ENCODE assay signal across 21 cellular contexts in genomic region chr1:180381184-180381580, GRCh38.
DNase-seq lines count a peak whose midpoint lies in the region; ATAC-seq, FAIRE-seq and TF ChIP-seq lines count a peak whose summit lies in the region.
"Had no signal": no experiment of that assay in that cellular context is flagged by ENCODE, and none has a peak within 500 bp of the region (broad histone marks: within the 10 kb centered on the region; RNA-seq: fewer than 3 reads in every experiment).

No MANE protein-coding gene starts in this region.

- peaks cover 25% of the 10 kb centered on the region for H4K20me1 ChIP-seq in astrocyte (ENCODE audit: insufficient read depth, low read length)
- H4K20me1 ChIP-seq: BLaER1 had no signal

- H3K9ac ChIP-seq in astrocyte (ENCODE audit: low read length), result no peak overlapping the region
- H3K9ac ChIP-seq: BLaER1 had no signal

- no peaks in the 10 kb centered on the region for H3K27me3 Mint-ChIP-seq in activated naive CD8-positive, alpha-beta T cell treated with anti-CD3 and anti-CD28 coated beads for 36 hours
- no peaks in the 10 kb centered on the region for H3K27me3 Mint-ChIP-seq in activated naive CD8-positive, alpha-beta T cell treated with anti-CD3 and anti-CD28 coated beads, Interleukin-2, amount 50 U/mL, for 24 hours
- no peaks in the 10 kb centered on the region for H3K27me3 Mint-ChIP-seq in astrocyte (ENCODE audit: low read depth, unreplicated experiment)
- H3K27me3 Mint-ChIP-seq in stimulated activated naive B cell treated with anti-CD40 and anti-IgM and Interleukin-4, amounts not matched to agents 10 μg/mL and 1 μg/mL and 100 μg/mL, for 72 hours, result no peaks in the 10 kb centered on the region
- no peaks in the 10 kb centered on the region for H3K27me3 Mint-ChIP-seq in naive thymus-derived CD8-positive, alpha-beta T cell
- H3K27me3 Mint-ChIP-seq: B cell; CD8-positive, alpha-beta memory T cell had no signal

- H3K27ac Mint-ChIP-seq in activated naive CD8-positive, alpha-beta T cell treated with anti-CD3 and anti-CD28 coated beads for 36 hours, result peak overlapping the region; percentile 32
- H3K27ac Mint-ChIP-seq in activated naive CD8-positive, alpha-beta T cell treated with anti-CD3 and anti-CD28 coated beads, Interleukin-2, amount 50 U/mL, for 24 hours, result no peak overlapping the region
- H3K27ac Mint-ChIP-seq in astrocyte (ENCODE audit: unreplicated experiment), result no peak overlapping the region
- H3K27ac Mint-ChIP-seq in stimulated activated naive B cell treated with anti-CD40 and anti-IgM and Interleukin-4, amounts not matched to agents 10 μg/mL and 1 μg/mL and 100 μg/mL, for 72 hours, result peak overlapping the region; percentile 14
- no peak overlapping the region for H3K27ac Mint-ChIP-seq in naive thymus-derived CD8-positive, alpha-beta T cell
- H3K27ac Mint-ChIP-seq: B cell; CD4-positive, CD25-positive, alpha-beta regulatory T cell had no signal

- H3K9me3 Mint-ChIP-seq in activated naive CD8-positive, alpha-beta T cell treated with anti-CD3 and anti-CD28 coated beads for 36 hours, result peaks cover 71% of the 10 kb centered on the region
- peaks cover 80% of the 10 kb centered on the region for H3K9me3 Mint-ChIP-seq in activated naive CD8-positive, alpha-beta T cell treated with anti-CD3 and anti-CD28 coated beads, Interleukin-2, amount 50 U/mL, for 24 hours
- peaks cover 23% of the 10 kb centered on the region for H3K9me3 Mint-ChIP-seq in astrocyte (ENCODE audit: unreplicated experiment)
- H3K9me3 Mint-ChIP-seq in stimulated activated naive B cell treated with anti-CD40 and anti-IgM and Interleukin-4, amounts not matched to agents 10 μg/mL and 1 μg/mL and 100 μg/mL, for 72 hours, result peaks cover 41 to 53% of the 10 kb centered on the region in 2 donors
- H3K9me3 Mint-ChIP-seq in naive thymus-derived CD8-positive, alpha-beta T cell, result peaks cover 30 to 93% (median 66%) of the 10 kb centered on the region in 9 donors

- no peaks in the 10 kb centered on the region for H3K27me3 ChIP-seq in astrocyte (ENCODE audit: insufficient read depth, low read length)
- H3K27me3 ChIP-seq: BLaER1 had no signal

- H3K27ac ChIP-seq in astrocyte (ENCODE audit: low read depth, low read length), result no peak overlapping the region
- H3K27ac ChIP-seq: 22Rv1, BLaER1, C4-2B had no signal

- TF ChIP-seq CTCF in astrocyte (IDR thresholded peaks at IDR 0.05; ENCODE audit: insufficient read depth, low read depth, low read length), result no peak

- no peaks in the 10 kb centered on the region for H3K36me3 ChIP-seq in astrocyte (ENCODE audit: insufficient read depth, low read length)

- H3K4me2 ChIP-seq in astrocyte (ENCODE audit: low read length), result no peak overlapping the region
- H3K4me2 ChIP-seq: BLaER1 had no signal

- H3K4me3 Mint-ChIP-seq in activated naive CD8-positive, alpha-beta T cell treated with anti-CD3 and anti-CD28 coated beads for 36 hours, result no peak overlapping the region
- no peak overlapping the region for H3K4me3 Mint-ChIP-seq in activated naive CD8-positive, alpha-beta T cell treated with anti-CD3 and anti-CD28 coated beads, Interleukin-2, amount 50 U/mL, for 24 hours
- no peak overlapping the region for H3K4me3 Mint-ChIP-seq in astrocyte (ENCODE audit: unreplicated experiment)
- no peak overlapping the region for H3K4me3 Mint-ChIP-seq in stimulated activated naive B cell treated with anti-CD40 and anti-IgM and Interleukin-4, amounts not matched to agents 10 μg/mL and 1 μg/mL and 100 μg/mL, for 72 hours
- no peak overlapping the region for H3K4me3 Mint-ChIP-seq in naive thymus-derived CD8-positive, alpha-beta T cell
- H3K4me3 Mint-ChIP-seq: B cell; CD4-positive, CD25-positive, alpha-beta regulatory T cell; CD8-positive, alpha-beta memory T cell had no signal

- ATAC-seq in activated naive CD8-positive, alpha-beta T cell treated with anti-CD3 and anti-CD28 coated beads, Interleukin-2, amount 50 U/mL, for 24 hours, result no peak
- ATAC-seq in stimulated activated naive B cell treated with anti-CD40 and anti-IgM and Interleukin-4, amounts not matched to agents 10 μg/mL and 1 μg/mL and 100 μg/mL, for 72 hours (replicated peaks), result no peak
- no peak for ATAC-seq in naive thymus-derived CD8-positive, alpha-beta T cell

- H2AFZ ChIP-seq in astrocyte (ENCODE audit: low read depth, low read length), result no peak overlapping the region

- no peaks in the 10 kb centered on the region for H3K4me1 ChIP-seq in astrocyte (ENCODE audit: insufficient read depth, low read length)
- H3K4me1 ChIP-seq: BLaER1 had no signal

- peaks cover 78% of the 10 kb centered on the region for H3K36me3 Mint-ChIP-seq in activated naive CD8-positive, alpha-beta T cell treated with anti-CD3 and anti-CD28 coated beads for 36 hours
- H3K36me3 Mint-ChIP-seq in activated naive CD8-positive, alpha-beta T cell treated with anti-CD3 and anti-CD28 coated beads, Interleukin-2, amount 50 U/mL, for 24 hours (ENCODE audit: low read depth), result peaks cover 66% of the 10 kb centered on the region
- peaks cover 23% of the 10 kb centered on the region for H3K36me3 Mint-ChIP-seq in astrocyte (ENCODE audit: low read depth, unreplicated experiment)
- H3K36me3 Mint-ChIP-seq in stimulated activated naive B cell treated with anti-CD40 and anti-IgM and Interleukin-4, amounts not matched to agents 10 μg/mL and 1 μg/mL and 100 μg/mL, for 72 hours, result peaks cover 73 to 88% of the 10 kb centered on the region in 2 donors
- peaks cover 33 to 82% (median 71%) of the 10 kb centered on the region in 3 donors for H3K36me3 Mint-ChIP-seq in naive thymus-derived CD8-positive, alpha-beta T cell

- peaks cover 20% of the 10 kb centered on the region for H3K4me1 Mint-ChIP-seq in activated naive CD8-positive, alpha-beta T cell treated with anti-CD3 and anti-CD28 coated beads for 36 hours
- peaks cover 18% of the 10 kb centered on the region for H3K4me1 Mint-ChIP-seq in activated naive CD8-positive, alpha-beta T cell treated with anti-CD3 and anti-CD28 coated beads, Interleukin-2, amount 50 U/mL, for 24 hours
- H3K4me1 Mint-ChIP-seq in astrocyte (ENCODE audit: low read depth, unreplicated experiment), result peaks cover 2% of the 10 kb centered on the region
- H3K4me1 Mint-ChIP-seq in stimulated activated naive B cell treated with anti-CD40 and anti-IgM and Interleukin-4, amounts not matched to agents 10 μg/mL and 1 μg/mL and 100 μg/mL, for 72 hours, result peaks cover 4 to 5% of the 10 kb centered on the region in 2 donors
- peaks cover 3 to 10% (median 6%) of the 10 kb centered on the region in 4 donors for H3K4me1 Mint-ChIP-seq in naive thymus-derived CD8-positive, alpha-beta T cell
- H3K4me1 Mint-ChIP-seq: B cell had no signal

- FAIRE-seq in astrocyte (lab: Jason Lieb, UNC), result peak; percentile 41
- FAIRE-seq: A204.1, GM12891, GM18507 had no signal

- no peak overlapping the region for H3K4me3 ChIP-seq in astrocyte (ENCODE audit: insufficient read depth, low read depth, low read length)
- H3K4me3 ChIP-seq: BLaER1 had no signal

- POLR2A ChIA-PET in naive thymus-derived CD8-positive, alpha-beta T cell (lab: Charles Lee), result no interaction called here

- H3K9me3 ChIP-seq in astrocyte (ENCODE audit: insufficient read depth, low read depth, low read length), result peaks cover 12% of the 10 kb centered on the region

- peaks cover 58% of the 10 kb centered on the region for H3K79me2 ChIP-seq in astrocyte (ENCODE audit: insufficient read depth, low read length)

- DNase-seq in activated naive CD8-positive, alpha-beta T cell treated with anti-CD3 and anti-CD28 coated beads for 36 hours, result no peak
- no peak for DNase-seq in activated naive CD8-positive, alpha-beta T cell treated with anti-CD3 and anti-CD28 coated beads, Interleukin-2, amount 50 U/mL, for 24 hours
- DNase-seq in astrocyte (ENCODE audit: low read depth), result no peak
- DNase-seq in stimulated activated naive B cell treated with anti-CD40 and anti-IgM and Interleukin-4, amounts not matched to agents 10 μg/mL and 1 μg/mL and 100 μg/mL, for 72 hours, result no peak
- no peak for DNase-seq in activated CD4-positive, alpha-beta T cell treated with anti-CD3 and anti-CD28 coated beads, Interleukin-2, amount 50 U/mL, for 1 hour
- DNase-seq in naive thymus-derived CD8-positive, alpha-beta T cell, result no peak
- DNase-seq: CD4-positive, CD25-positive, alpha-beta regulatory T cell; CD8-positive, alpha-beta memory T cell; DMS53; DMS79 treated with DMSO at 0.1 percent for 48 hours; GF-D8; GOT3; H7; HCEC 1CT had no signal

Comparison
In these comparisons a context has a peak if more than half of its experiments do, and no peak if none do; other contexts are left out.
1. H3K27ac Mint-ChIP-seq: peak in activated naive CD8-positive, alpha-beta T cell treated with anti-CD3 and anti-CD28 coated beads for 36 hours (single experiment) and stimulated activated naive B cell treated with anti-CD40 and anti-IgM and Interleukin-4, amounts not matched to agents 10 μg/mL and 1 μg/mL and 100 μg/mL, for 72 hours (single experiment); none in activated naive CD8-positive, alpha-beta T cell treated with anti-CD3 and anti-CD28 coated beads, Interleukin-2, amount 50 U/mL, for 24 hours (single experiment), astrocyte (single experiment) and naive thymus-derived CD8-positive, alpha-beta T cell (0 of 10).